1 cellular context compared by ENCODE assay signal in the genomic region with DNA sequence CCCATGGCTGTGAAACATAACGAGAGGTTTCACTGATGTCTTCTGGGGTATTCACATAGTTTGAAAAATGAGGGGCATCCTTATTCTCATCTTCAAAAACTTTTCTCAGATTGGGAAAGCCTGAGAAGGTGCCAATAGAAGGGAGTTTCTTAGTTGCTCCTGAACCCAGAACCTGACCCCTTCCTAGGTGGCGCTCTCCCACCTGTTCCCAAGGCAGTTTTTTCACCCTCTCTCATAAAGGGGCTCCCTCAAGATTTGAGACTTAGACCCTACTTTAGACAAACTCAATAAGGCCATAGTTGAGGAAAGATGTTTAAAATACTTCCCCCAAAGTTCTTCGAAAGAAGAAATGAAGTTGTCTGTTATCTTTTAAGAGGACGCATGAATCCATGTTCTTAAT.
TF ChIP-seq lines count a peak whose summit lies in the region.

No MANE protein-coding gene starts in this region.

TF ChIP-seq in GM23338, 12 proteins besides CTCF, POLR2A, EP300 and RAD21 (continued from another document):
- TF ChIP-seq, protein P1, sequence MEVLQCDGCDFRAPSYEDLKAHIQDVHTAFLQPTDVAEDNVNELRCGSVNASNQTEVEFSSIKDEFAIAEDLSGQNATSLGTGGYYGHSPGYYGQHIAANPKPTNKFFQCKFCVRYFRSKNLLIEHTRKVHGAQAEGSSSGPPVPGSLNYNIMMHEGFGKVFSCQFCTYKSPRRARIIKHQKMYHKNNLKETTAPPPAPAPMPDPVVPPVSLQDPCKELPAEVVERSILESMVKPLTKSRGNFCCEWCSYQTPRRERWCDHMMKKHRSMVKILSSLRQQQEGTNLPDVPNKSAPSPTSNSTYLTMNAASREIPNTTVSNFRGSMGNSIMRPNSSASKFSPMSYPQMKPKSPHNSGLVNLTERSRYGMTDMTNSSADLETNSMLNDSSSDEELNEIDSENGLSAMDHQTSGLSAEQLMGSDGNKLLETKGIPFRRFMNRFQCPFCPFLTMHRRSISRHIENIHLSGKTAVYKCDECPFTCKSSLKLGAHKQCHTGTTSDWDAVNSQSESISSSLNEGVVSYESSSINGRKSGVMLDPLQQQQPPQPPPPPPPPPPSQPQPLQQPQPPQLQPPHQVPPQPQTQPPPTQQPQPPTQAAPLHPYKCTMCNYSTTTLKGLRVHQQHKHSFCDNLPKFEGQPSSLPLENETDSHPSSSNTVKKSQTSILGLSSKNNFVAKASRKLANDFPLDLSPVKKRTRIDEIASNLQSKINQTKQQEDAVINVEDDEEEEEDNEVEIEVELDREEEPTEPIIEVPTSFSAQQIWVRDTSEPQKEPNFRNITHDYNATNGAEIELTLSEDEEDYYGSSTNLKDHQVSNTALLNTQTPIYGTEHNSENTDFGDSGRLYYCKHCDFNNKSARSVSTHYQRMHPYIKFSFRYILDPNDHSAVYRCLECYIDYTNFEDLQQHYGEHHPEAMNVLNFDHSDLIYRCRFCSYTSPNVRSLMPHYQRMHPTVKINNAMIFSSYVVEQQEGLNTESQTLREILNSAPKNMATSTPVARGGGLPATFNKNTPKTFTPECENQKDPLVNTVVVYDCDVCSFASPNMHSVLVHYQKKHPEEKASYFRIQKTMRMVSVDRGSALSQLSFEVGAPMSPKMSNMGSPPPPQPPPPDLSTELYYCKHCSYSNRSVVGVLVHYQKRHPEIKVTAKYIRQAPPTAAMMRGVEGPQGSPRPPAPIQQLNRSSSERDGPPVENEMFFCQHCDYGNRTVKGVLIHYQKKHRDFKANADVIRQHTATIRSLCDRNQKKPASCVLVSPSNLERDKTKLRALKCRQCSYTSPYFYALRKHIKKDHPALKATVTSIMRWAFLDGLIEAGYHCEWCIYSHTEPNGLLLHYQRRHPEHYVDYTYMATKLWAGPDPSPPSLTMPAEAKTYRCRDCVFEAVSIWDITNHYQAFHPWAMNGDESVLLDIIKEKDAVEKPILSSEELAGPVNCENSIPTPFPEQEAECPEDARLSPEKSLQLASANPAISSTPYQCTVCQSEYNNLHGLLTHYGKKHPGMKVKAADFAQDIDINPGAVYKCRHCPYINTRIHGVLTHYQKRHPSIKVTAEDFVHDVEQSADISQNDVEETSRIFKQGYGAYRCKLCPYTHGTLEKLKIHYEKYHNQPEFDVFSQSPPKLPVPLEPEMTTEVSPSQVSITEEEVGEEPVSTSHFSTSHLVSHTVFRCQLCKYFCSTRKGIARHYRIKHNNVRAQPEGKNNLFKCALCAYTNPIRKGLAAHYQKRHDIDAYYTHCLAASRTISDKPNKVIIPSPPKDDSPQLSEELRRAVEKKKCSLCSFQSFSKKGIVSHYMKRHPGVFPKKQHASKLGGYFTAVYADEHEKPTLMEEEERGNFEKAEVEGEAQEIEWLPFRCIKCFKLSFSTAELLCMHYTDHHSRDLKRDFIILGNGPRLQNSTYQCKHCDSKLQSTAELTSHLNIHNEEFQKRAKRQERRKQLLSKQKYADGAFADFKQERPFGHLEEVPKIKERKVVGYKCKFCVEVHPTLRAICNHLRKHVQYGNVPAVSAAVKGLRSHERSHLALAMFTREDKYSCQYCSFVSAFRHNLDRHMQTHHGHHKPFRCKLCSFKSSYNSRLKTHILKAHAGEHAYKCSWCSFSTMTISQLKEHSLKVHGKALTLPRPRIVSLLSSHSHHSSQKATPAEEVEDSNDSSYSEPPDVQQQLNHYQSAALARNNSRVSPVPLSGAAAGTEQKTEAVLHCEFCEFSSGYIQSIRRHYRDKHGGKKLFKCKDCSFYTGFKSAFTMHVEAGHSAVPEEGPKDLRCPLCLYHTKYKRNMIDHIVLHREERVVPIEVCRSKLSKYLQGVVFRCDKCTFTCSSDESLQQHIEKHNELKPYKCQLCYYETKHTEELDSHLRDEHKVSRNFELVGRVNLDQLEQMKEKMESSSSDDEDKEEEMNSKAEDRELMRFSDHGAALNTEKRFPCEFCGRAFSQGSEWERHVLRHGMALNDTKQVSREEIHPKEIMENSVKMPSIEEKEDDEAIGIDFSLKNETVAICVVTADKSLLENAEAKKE (CRISPR knock-in tag; IDR thresholded peaks at IDR 0.05): no peak
- no peak for TF ChIP-seq EZH2 (IDR thresholded peaks at IDR 0.05; ENCODE audit: low read depth, unreplicated experiment)
- TF ChIP-seq, protein P2, sequence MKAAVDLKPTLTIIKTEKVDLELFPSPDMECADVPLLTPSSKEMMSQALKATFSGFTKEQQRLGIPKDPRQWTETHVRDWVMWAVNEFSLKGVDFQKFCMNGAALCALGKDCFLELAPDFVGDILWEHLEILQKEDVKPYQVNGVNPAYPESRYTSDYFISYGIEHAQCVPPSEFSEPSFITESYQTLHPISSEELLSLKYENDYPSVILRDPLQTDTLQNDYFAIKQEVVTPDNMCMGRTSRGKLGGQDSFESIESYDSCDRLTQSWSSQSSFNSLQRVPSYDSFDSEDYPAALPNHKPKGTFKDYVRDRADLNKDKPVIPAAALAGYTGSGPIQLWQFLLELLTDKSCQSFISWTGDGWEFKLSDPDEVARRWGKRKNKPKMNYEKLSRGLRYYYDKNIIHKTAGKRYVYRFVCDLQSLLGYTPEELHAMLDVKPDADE (IDR thresholded peaks at IDR 0.05): no peak
- TF ChIP-seq, protein P3, sequence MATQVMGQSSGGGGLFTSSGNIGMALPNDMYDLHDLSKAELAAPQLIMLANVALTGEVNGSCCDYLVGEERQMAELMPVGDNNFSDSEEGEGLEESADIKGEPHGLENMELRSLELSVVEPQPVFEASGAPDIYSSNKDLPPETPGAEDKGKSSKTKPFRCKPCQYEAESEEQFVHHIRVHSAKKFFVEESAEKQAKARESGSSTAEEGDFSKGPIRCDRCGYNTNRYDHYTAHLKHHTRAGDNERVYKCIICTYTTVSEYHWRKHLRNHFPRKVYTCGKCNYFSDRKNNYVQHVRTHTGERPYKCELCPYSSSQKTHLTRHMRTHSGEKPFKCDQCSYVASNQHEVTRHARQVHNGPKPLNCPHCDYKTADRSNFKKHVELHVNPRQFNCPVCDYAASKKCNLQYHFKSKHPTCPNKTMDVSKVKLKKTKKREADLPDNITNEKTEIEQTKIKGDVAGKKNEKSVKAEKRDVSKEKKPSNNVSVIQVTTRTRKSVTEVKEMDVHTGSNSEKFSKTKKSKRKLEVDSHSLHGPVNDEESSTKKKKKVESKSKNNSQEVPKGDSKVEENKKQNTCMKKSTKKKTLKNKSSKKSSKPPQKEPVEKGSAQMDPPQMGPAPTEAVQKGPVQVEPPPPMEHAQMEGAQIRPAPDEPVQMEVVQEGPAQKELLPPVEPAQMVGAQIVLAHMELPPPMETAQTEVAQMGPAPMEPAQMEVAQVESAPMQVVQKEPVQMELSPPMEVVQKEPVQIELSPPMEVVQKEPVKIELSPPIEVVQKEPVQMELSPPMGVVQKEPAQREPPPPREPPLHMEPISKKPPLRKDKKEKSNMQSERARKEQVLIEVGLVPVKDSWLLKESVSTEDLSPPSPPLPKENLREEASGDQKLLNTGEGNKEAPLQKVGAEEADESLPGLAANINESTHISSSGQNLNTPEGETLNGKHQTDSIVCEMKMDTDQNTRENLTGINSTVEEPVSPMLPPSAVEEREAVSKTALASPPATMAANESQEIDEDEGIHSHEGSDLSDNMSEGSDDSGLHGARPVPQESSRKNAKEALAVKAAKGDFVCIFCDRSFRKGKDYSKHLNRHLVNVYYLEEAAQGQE (IDR thresholded peaks at IDR 0.05; ENCODE audit: unreplicated experiment): no peak
- no peak for TF ChIP-seq ZNF114 (CRISPR knock-in tag; IDR thresholded peaks at IDR 0.05)
- no peak for TF ChIP-seq CREB1 (CRISPR knock-in tag; IDR thresholded peaks at IDR 0.05; ENCODE audit: low read depth)
- no peak for TF ChIP-seq STAT1 (IDR thresholded peaks at IDR 0.05; ENCODE audit: unreplicated experiment)
TF ChIP-seq in GM23338: peak in this region for 0.
